ENCODE assay signal across 11 cellular contexts in genomic region chr10:87868277-87868676, GRCh38. TPM values are rescaled to one million over a fixed set of nuclear protein-coding genes. Genes with fewer than 3 reads are reported as not detected.
DNase-seq lines count a peak whose midpoint lies in the region; ATAC-seq, FAIRE-seq and TF ChIP-seq lines count a peak whose summit lies in the region.
"Had no signal": no experiment of that assay in that cellular context is flagged by ENCODE, and none has a peak within 500 bp of the region (broad histone marks: within the 10 kb centered on the region; RNA-seq: fewer than 3 reads in every experiment).

No MANE protein-coding gene starts in this region.

- CTCF ChIA-PET in SK-N-SH (lab: Yijun Ruan, JAX) = interaction anchor here (0.7 kb wide), 1 partner anchor 521 kb away, joined by 4 read pairs; no protein-coding TSS in a partner anchor
- CTCF ChIA-PET in activated CD4-positive, alpha-beta memory T cell treated with anti-CD3 and anti-CD28 coated beads, Interleukin-2, amount 10 ng/mL, durations not matched to agents 7 days and 5 days (lab: Charles Lee) = no interaction called here

- H3K9ac ChIP-seq in SK-N-SH (peak overlapping the region; percentile 94), iPS-15b (ENCODE audit: low read depth, low read length) (no peak overlapping the region), subcutaneous abdominal adipose tissue (ENCODE audit: low read length in 5 of 5) (peak overlapping the region; percentile 76 to 92 (median 89))

- H3K4me3 ChIP-seq in SK-N-SH (ENCODE audit: low read depth in 2 of 2, low read length in 1 of 2) (peak overlapping the region; percentile 79 to 97), iPS-15b (ENCODE audit: low read depth, low read length) (peak overlapping the region; percentile 24), subcutaneous abdominal adipose tissue (ENCODE audit: low read depth in 1 of 5, low read length in 5 of 5) (peak overlapping the region; percentile 92 to 99 (median 97))

- H3K27me3 Mint-ChIP-seq in activated CD4-positive, alpha-beta memory T cell treated with anti-CD3 and anti-CD28 coated beads, Interleukin-2, amount 10 ng/mL, durations not matched to agents 7 days and 5 days = no peaks in the 10 kb centered on the region

- H3K27ac ChIP-seq in SK-N-SH (ENCODE audit: low read depth in 2 of 2, low read length in 1 of 2) (peak overlapping the region; percentile 69 to 83), subcutaneous abdominal adipose tissue (ENCODE audit: low read depth, low read length) (peak overlapping the region; percentile 91)

- no peak for FAIRE-seq in HTR-8/SVneo (lab: Jason Lieb, UNC)

- H3K4me2 ChIP-seq in SK-N-SH = peak overlapping the region; percentile 76

- H3K4me3 Mint-ChIP-seq in activated CD4-positive, alpha-beta memory T cell treated with anti-CD3 and anti-CD28 coated beads, Interleukin-2, amount 10 ng/mL, durations not matched to agents 7 days and 5 days = peak overlapping the region; percentile 51

- intact Hi-C loops in left colon (cut with DNase I, micrococcal nuclease) = no loop called here

- no peaks in the 10 kb centered on the region for H3K9me2 ChIP-seq in SK-N-SH

- H3F3A ChIP-seq in SK-N-SH (replicated peaks; ENCODE audit: insufficient read depth) = peaks cover 10% of the 10 kb centered on the region

- peaks cover 52% of the 10 kb centered on the region for H3K4me1 Mint-ChIP-seq in activated CD4-positive, alpha-beta memory T cell treated with anti-CD3 and anti-CD28 coated beads, Interleukin-2, amount 10 ng/mL, durations not matched to agents 7 days and 5 days

- POLR2A ChIA-PET in SK-N-SH (lab: Yijun Ruan, JAX) = no interaction called here
- POLR2A ChIA-PET in activated CD4-positive, alpha-beta memory T cell treated with anti-CD3 and anti-CD28 coated beads, Interleukin-2, amount 10 ng/mL, durations not matched to agents 7 days and 5 days (lab: Charles Lee) = interaction anchor here (0.9 kb wide), 1 partner anchor 50 kb away, joined by 3 read pairs; the partner anchor contains the start of gene ATAD1

- no peak for TF ChIP-seq CTCF in SK-N-SH (IDR thresholded peaks at IDR 0.05)

- DNase-seq in SK-N-SH (no peak), left colon (no peak), HTR-8/SVneo (ENCODE audit: insufficient read length, low spot score) (no peak)
- DNase-seq in activated CD4-positive, alpha-beta memory T cell treated with anti-CD3 and anti-CD28 coated beads, Interleukin-2, amount 10 ng/mL, durations not matched to agents 7 days and 5 days = no peak
- DNase-seq: 8988T; effector CD8-positive, alpha-beta T cell had no signal

- TF ChIP-seq EP300 in SK-N-SH (IDR thresholded peaks at IDR 0.05; ENCODE audit: borderline replicate concordance in 1 of 2, low read depth in 1 of 2, low read length in 1 of 2) = no peak

- H3K79me2 ChIP-seq in SK-N-SH (ENCODE audit: insufficient read depth) = peaks cover 93% of the 10 kb centered on the region

- no peak for ATAC-seq in SK-N-SH treated with all-trans-retinoic acid at 6 μM for 48 hours
- no peak for ATAC-seq in GM21717 (IDR thresholded peaks at IDR 0.05; ENCODE audit: unreplicated experiment)
- no peak for ATAC-seq in left colon

- no peak overlapping the region for H2AFZ ChIP-seq in SK-N-SH (ENCODE audit: low read depth)

- no peak for TF ChIP-seq RAD21 in SK-N-SH (IDR thresholded peaks at IDR 0.05; ENCODE audit: low read length)

- peaks cover 57% of the 10 kb centered on the region for H3K36me3 Mint-ChIP-seq in activated CD4-positive, alpha-beta memory T cell treated with anti-CD3 and anti-CD28 coated beads, Interleukin-2, amount 10 ng/mL, durations not matched to agents 7 days and 5 days (ENCODE audit: low read depth)

- H3K9me3 Mint-ChIP-seq in activated CD4-positive, alpha-beta memory T cell treated with anti-CD3 and anti-CD28 coated beads, Interleukin-2, amount 10 ng/mL, durations not matched to agents 7 days and 5 days = no peaks in the 10 kb centered on the region

- 5% methylated on average over 1 of the region's 1 CpG for WGBS in SK-N-SH (ENCODE audit: low lambda C conversion rate)

- no peak overlapping the region for H3K27ac Mint-ChIP-seq in activated CD4-positive, alpha-beta memory T cell treated with anti-CD3 and anti-CD28 coated beads, Interleukin-2, amount 10 ng/mL, durations not matched to agents 7 days and 5 days

- no peaks in the 10 kb centered on the region for H3K27me3 ChIP-seq in SK-N-SH (ENCODE audit: insufficient read depth)
- no peaks in the 10 kb centered on the region for H3K27me3 ChIP-seq in iPS-15b (ENCODE audit: control insufficient read depth, insufficient read depth, low read length)
- no peaks in the 10 kb centered on the region for H3K27me3 ChIP-seq in subcutaneous abdominal adipose tissue (ENCODE audit: control insufficient read depth in 5 of 5, insufficient read depth in 4 of 5, low read length in 5 of 5)

- H4K20me1 ChIP-seq in SK-N-SH (ENCODE audit: insufficient read depth) = peaks cover 74% of the 10 kb centered on the region

- H3K4me1 ChIP-seq in SK-N-SH (ENCODE audit: control insufficient read depth in 1 of 2, insufficient read depth in 2 of 2, low read depth in 1 of 2, low read length in 1 of 2) (peaks cover 12 to 13% of the 10 kb centered on the region in 2 experiments; a peak in 3 of 4 replicates), iPS-15b (ENCODE audit: control insufficient read depth, insufficient read depth, low read length) (no peaks in the 10 kb centered on the region), subcutaneous abdominal adipose tissue (ENCODE audit: control insufficient read depth in 5 of 5, insufficient read depth in 5 of 5, low read length in 5 of 5) (peaks cover 0 to 66% (median 38%) of the 10 kb centered on the region in 5 donors)

- H3K9me3 ChIP-seq in SK-N-SH (no peaks in the 10 kb centered on the region), iPS-15b (ENCODE audit: control insufficient read depth, insufficient read depth, low read length) (no peaks in the 10 kb centered on the region), subcutaneous abdominal adipose tissue (ENCODE audit: control insufficient read depth in 5 of 5, low read length in 5 of 5) (no peaks in the 10 kb centered on the region)

- H3K36me3 ChIP-seq in SK-N-SH (replicated peaks in 1 of 2; ENCODE audit: control insufficient read depth in 1 of 2, insufficient read depth in 2 of 2, low read length in 1 of 2) (peaks cover 11 to 24% of the 10 kb centered on the region in 2 experiments), iPS-15b (ENCODE audit: control insufficient read depth, insufficient read depth, low read length) (no peaks in the 10 kb centered on the region), subcutaneous abdominal adipose tissue (ENCODE audit: control insufficient read depth in 5 of 5, insufficient read depth in 5 of 5, low read length in 5 of 5) (no peaks in the 10 kb centered on the region)

TF ChIP-seq in SK-N-SH, 30 proteins besides CTCF, POLR2A, EP300 and RAD21 (continues in another document):
- no peak for TF ChIP-seq SMC3 (IDR thresholded peaks at IDR 0.05; ENCODE audit: low read depth, low read length)
- TF ChIP-seq TCF12 (IDR thresholded peaks at IDR 0.05) = no peak
- no peak for TF ChIP-seq TAF1 (IDR thresholded peaks at IDR 0.05; ENCODE audit: borderline replicate concordance, low read depth, low read length)
- no peak for TF ChIP-seq GABPA (IDR thresholded peaks at IDR 0.05; ENCODE audit: low read depth)
- no peak for TF ChIP-seq IRF3 (IDR thresholded peaks at IDR 0.05; ENCODE audit: low read depth, low read length)
- no peak for TF ChIP-seq FOXM1 (IDR thresholded peaks at IDR 0.05; ENCODE audit: low read depth)

TF ChIP-seq in SK-N-SH treated with all-trans-retinoic acid at 6 μM for 48 hours, 23 proteins besides CTCF, POLR2A, EP300 and RAD21 (continues in another document):
- TF ChIP-seq OSR1 (CRISPR knock-in tag; IDR thresholded peaks at IDR 0.05) (no peak), ZNF70 (CRISPR knock-in tag; IDR thresholded peaks at IDR 0.05) (no peak), ZNF8 (CRISPR knock-in tag; IDR thresholded peaks at IDR 0.05) (no peak), ZC3H10 (CRISPR knock-in tag; IDR thresholded peaks at IDR 0.05) (no peak), TCF4 (CRISPR knock-in tag; IDR thresholded peaks at IDR 0.05; ENCODE audit: borderline replicate concordance) (no peak), ZFP3 (CRISPR knock-in tag; IDR thresholded peaks at IDR 0.05) (no peak), TOX (CRISPR knock-in tag; IDR thresholded peaks at IDR 0.05; ENCODE audit: borderline replicate concordance) (no peak), ZNF565 (CRISPR knock-in tag; conservative IDR thresholded peaks at IDR 0.05; ENCODE audit: low read depth) (no peak), ESRRG (CRISPR knock-in tag; IDR thresholded peaks at IDR 0.05) (no peak)

RNA-seq across cellular contexts. Expression of gene PTEN, which starts 4.9 kb away (rescaled TPM):
- 12.8 and 13.1 TPM in 2 replicates for polyA plus RNA-seq in SK-N-SH (2012; rRNA removed)
- polyA plus RNA-seq in SK-N-SH (2012; cell fraction: cytosol; rRNA removed) = 15.4 and 25.8 TPM in 2 replicates
- polyA plus RNA-seq in SK-N-SH (2012; cell fraction: nucleus; rRNA removed) = 8.4 and 14.2 TPM in 2 replicates
- total RNA-seq in activated CD4-positive, alpha-beta memory T cell treated with anti-CD3 and anti-CD28 coated beads, Interleukin-2, amount 10 ng/mL, durations not matched to agents 7 days and 5 days = 10 to 100 TPM; 88.5 to 89.2 TPM
- 100 to 1,000 TPM in 1 of 2 donors, 10 to 100 TPM in 1; 99.3 to 101 TPM for total RNA-seq in left colon

RNA-seq across cellular contexts. Expression of gene KLLN, which starts 4.9 kb away (rescaled TPM):
- 0.83 and 1.2 TPM in 2 replicates for polyA plus RNA-seq in SK-N-SH (2012; rRNA removed)
- polyA plus RNA-seq in SK-N-SH (2012; cell fraction: cytosol; rRNA removed) = 0.86 and 1.0 TPM in 2 replicates
- polyA plus RNA-seq in SK-N-SH (2012; cell fraction: nucleus; rRNA removed) = 0.51 and 0.54 TPM in 2 replicates
- under 1 TPM; 0.81 to 0.95 TPM for total RNA-seq in activated CD4-positive, alpha-beta memory T cell treated with anti-CD3 and anti-CD28 coated beads, Interleukin-2, amount 10 ng/mL, durations not matched to agents 7 days and 5 days
- total RNA-seq in left colon = 1 to 10 TPM; 1.3 to 1.4 TPM
- total RNA-seq: RPMI7951 had no signal

RNA-seq across cellular contexts. Expression of gene ATAD1, which starts 50.3 kb away (rescaled TPM):
- 13.5 and 21.0 TPM in 2 replicates for polyA plus RNA-seq in SK-N-SH (2012; rRNA removed)
- polyA plus RNA-seq in SK-N-SH (2012; cell fraction: cytosol; rRNA removed) = 26.3 and 34.2 TPM in 2 replicates
- polyA plus RNA-seq in SK-N-SH (2012; cell fraction: nucleus; rRNA removed) = 4.0 and 16.5 TPM in 2 replicates
- total RNA-seq in activated CD4-positive, alpha-beta memory T cell treated with anti-CD3 and anti-CD28 coated beads, Interleukin-2, amount 10 ng/mL, durations not matched to agents 7 days and 5 days = 10 to 100 TPM; 38.5 to 42.2 TPM
- 10 to 100 TPM; 50.5 to 51.0 TPM for total RNA-seq in left colon
- total RNA-seq: RPMI7951 had no signal

Comparison
In these comparisons a context has a peak if more than half of its experiments do, and no peak if none do; other contexts are left out.
1. H3K4me3 ChIP-seq: peak in every context shown above with its lines; median percentile 97 in subcutaneous abdominal adipose tissue; 88 in SK-N-SH; 24 in iPS-15b.